Comparison of ENCODE assay signal across 9 cellular contexts in the genomic region with DNA sequence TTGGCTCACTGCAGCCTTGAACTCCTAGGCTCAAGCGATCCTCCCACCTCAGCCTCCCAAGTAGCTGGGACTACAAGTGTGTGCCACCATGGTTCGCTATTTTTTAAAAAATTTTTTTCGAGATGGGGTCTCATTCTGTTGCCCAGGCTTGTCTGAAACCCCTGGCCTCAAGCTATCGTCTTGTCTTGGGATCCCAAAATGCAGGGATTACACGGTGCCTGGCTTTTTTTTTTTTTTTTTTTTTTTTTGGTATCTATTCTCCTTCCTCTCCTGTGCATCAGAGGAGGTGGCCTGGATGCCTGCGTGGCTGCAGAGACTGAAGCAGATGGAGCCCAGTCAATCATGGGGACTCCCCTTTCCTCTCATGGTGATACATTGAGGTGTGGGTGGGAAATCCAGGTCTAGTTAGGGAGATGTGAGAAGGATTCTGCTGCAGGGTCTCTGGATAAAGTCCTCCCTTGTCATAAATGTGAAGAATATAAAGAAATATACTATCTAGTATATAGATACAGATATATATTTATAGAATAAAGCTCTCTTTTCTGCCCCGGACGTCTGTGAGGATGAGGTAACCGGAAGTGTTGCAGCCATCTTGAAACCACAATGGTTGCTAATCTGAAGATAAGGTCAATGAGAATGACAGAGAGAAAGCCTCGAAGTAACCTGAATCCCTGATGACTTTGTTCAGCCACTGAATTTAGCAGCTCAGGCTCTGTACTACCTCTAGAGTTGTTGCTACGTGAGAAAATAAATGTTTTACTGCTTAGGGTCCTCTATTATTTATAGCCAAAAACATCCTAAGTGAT. TPM values are rescaled to one million over a fixed set of nuclear protein-coding genes. Genes with fewer than 3 reads are reported as not detected.
A peak's percentile ranks its signal among the peaks of the same experiment; 100 is the strongest.
DNase-seq lines count a peak whose midpoint lies in the region; ATAC-seq and TF ChIP-seq lines count a peak whose summit lies in the region.
"Had no signal": no experiment of that assay in that cellular context is flagged by ENCODE, and none has a peak within 500 bp of the region (broad histone marks: within the 10 kb centered on the region; RNA-seq: fewer than 3 reads in every experiment).

No MANE protein-coding gene starts in this region.

- no peak overlapping the region for H3K4me3 Mint-ChIP-seq in activated CD4-positive, alpha-beta T cell treated with anti-CD3 and anti-CD28 coated beads, Interleukin-2, amount 10 ng/mL, durations not matched to agents 7 days and 5 days

- no peaks in the 10 kb centered on the region for H3K36me3 Mint-ChIP-seq in activated CD4-positive, alpha-beta T cell treated with anti-CD3 and anti-CD28 coated beads, Interleukin-2, amount 10 ng/mL, durations not matched to agents 7 days and 5 days (ENCODE audit: low read depth)

- no peaks in the 10 kb centered on the region for H3K9me3 ChIP-seq in suprapubic skin
- no peaks in the 10 kb centered on the region for H3K9me3 ChIP-seq in BE2C

- TF ChIP-seq CTCF in suprapubic skin (IDR thresholded peaks at IDR 0.05), result no peak
- no peak for TF ChIP-seq CTCF in BE2C (IDR thresholded peaks at IDR 0.05; ENCODE audit: low read depth, low read length)

- H3K27ac Mint-ChIP-seq in activated CD4-positive, alpha-beta T cell treated with anti-CD3 and anti-CD28 coated beads, Interleukin-2, amount 10 ng/mL, durations not matched to agents 7 days and 5 days, result no peak overlapping the region

- H3K4me1 ChIP-seq in suprapubic skin (no peaks in the 10 kb centered on the region), BE2C (no peaks in the 10 kb centered on the region)

- peaks cover 12% of the 10 kb centered on the region for H3K27me3 Mint-ChIP-seq in activated CD4-positive, alpha-beta T cell treated with anti-CD3 and anti-CD28 coated beads, Interleukin-2, amount 10 ng/mL, durations not matched to agents 7 days and 5 days

- H3K27me3 ChIP-seq in suprapubic skin, result no peaks in the 10 kb centered on the region
- H3K27me3 ChIP-seq in BE2C, result peaks cover 7% of the 10 kb centered on the region

- H3K4me3 ChIP-seq in suprapubic skin (no peak overlapping the region), BE2C (ENCODE audit: low read depth, low read length) (no peak overlapping the region)

- CTCF ChIA-PET in activated CD4-positive, alpha-beta T cell treated with anti-CD3 and anti-CD28 coated beads, Interleukin-2, amount 10 ng/mL, durations not matched to agents 7 days and 5 days (lab: Charles Lee), result interaction anchor here (0.6 to 1.1 kb wide), 2 partner anchors 345 to 1974 kb away, joined by 3 read pairs; no protein-coding TSS in a partner anchor

- peak; percentile 36 for DNase-seq in activated CD4-positive, alpha-beta T cell treated with anti-CD3 and anti-CD28 coated beads, Interleukin-2, amount 10 ng/mL, durations not matched to agents 7 days and 5 days
- peak; percentile 36 for DNase-seq in stimulated activated CD4-positive, alpha-beta T cell treated with anti-CD3 and anti-CD28 coated beads, Interleukin-4, amount 100 ng/mL, for 24 hours
- DNase-seq in NCI-H1092 treated with DMSO at 0.1 percent for 48 hours (lab: John Stamatoyannopoulos, UW) (no peak), suprapubic skin (ENCODE audit: low spot score in 2 of 2) (no peak), BE2C (no peak)

- no peak for TF ChIP-seq POLR2A in suprapubic skin (IDR thresholded peaks at IDR 0.05)

- H3K36me3 ChIP-seq in suprapubic skin (no peaks in the 10 kb centered on the region), BE2C (no peaks in the 10 kb centered on the region)

- H3K27ac ChIP-seq in suprapubic skin, result no peak overlapping the region

- ATAC-seq in GM19372 (IDR thresholded peaks at IDR 0.05; ENCODE audit: low read depth, unreplicated experiment), result peak; percentile 37
- ATAC-seq in HG03521 (IDR thresholded peaks at IDR 0.05; ENCODE audit: unreplicated experiment), result peak; percentile 43

- H3K4me1 Mint-ChIP-seq in activated CD4-positive, alpha-beta T cell treated with anti-CD3 and anti-CD28 coated beads, Interleukin-2, amount 10 ng/mL, durations not matched to agents 7 days and 5 days, result peaks cover 16% of the 10 kb centered on the region

- TF ChIP-seq EP300 in suprapubic skin (IDR thresholded peaks at IDR 0.05), result no peak

- POLR2A ChIA-PET in activated CD4-positive, alpha-beta T cell treated with anti-CD3 and anti-CD28 coated beads, Interleukin-2, amount 10 ng/mL, durations not matched to agents 7 days and 5 days (lab: Charles Lee), result no interaction called here

- 70% methylated on average over 11 of the region's 11 CpGs for WGBS in suprapubic skin

- H3K9me3 Mint-ChIP-seq in activated CD4-positive, alpha-beta T cell treated with anti-CD3 and anti-CD28 coated beads, Interleukin-2, amount 10 ng/mL, durations not matched to agents 7 days and 5 days, result no peaks in the 10 kb centered on the region

RNA-seq across cellular contexts. Expression of gene RGSL1, which starts 19.5 kb away (rescaled TPM):
- total RNA-seq in activated CD4-positive, alpha-beta T cell treated with anti-CD3 and anti-CD28 coated beads, Interleukin-2, amount 10 ng/mL, durations not matched to agents 7 days and 5 days, result not detected
- total RNA-seq in suprapubic skin, result not detected
- not detected for polyA plus RNA-seq in BE2C (2012; ENCODE audit: insufficient read depth, insufficient read length, low read depth)
- total RNA-seq: H1; T-helper 2 cell treated with Interferon-gamma antibody and Interleukin-4, amounts not matched to agents 100 ng/mL and 5 ng/mL, for 36 hours had no signal
- polyA plus RNA-seq: H1 had no signal

RNA-seq across cellular contexts. Expression of gene TEDDM1, which starts 30.0 kb away (rescaled TPM):
- not detected for total RNA-seq in activated CD4-positive, alpha-beta T cell treated with anti-CD3 and anti-CD28 coated beads, Interleukin-2, amount 10 ng/mL, durations not matched to agents 7 days and 5 days
- not detected for total RNA-seq in suprapubic skin
- not detected for polyA plus RNA-seq in BE2C (2012; ENCODE audit: insufficient read depth, insufficient read length, low read depth)
- total RNA-seq: H1; T-helper 2 cell treated with Interferon-gamma antibody and Interleukin-4, amounts not matched to agents 100 ng/mL and 5 ng/mL, for 36 hours had no signal
- polyA plus RNA-seq: H1 had no signal

RNA-seq across cellular contexts. Expression of gene GLUL, which starts 38.9 kb away (rescaled TPM):
- total RNA-seq in activated CD4-positive, alpha-beta T cell treated with anti-CD3 and anti-CD28 coated beads, Interleukin-2, amount 10 ng/mL, durations not matched to agents 7 days and 5 days, result 100 to 1,000 TPM; 140 to 146 TPM
- 1,000 to 10,000 TPM; 1,347 to 1,926 (median 1,666) TPM for total RNA-seq in suprapubic skin
- 233 TPM for polyA plus RNA-seq in BE2C (2012; ENCODE audit: insufficient read depth, insufficient read length, low read depth)

Comparison
In these comparisons a context has a peak if more than half of its experiments do, and no peak if none do; other contexts are left out.
1. DNase-seq: peak in activated CD4-positive, alpha-beta T cell treated with anti-CD3 and anti-CD28 coated beads, Interleukin-2, amount 10 ng/mL, durations not matched to agents 7 days and 5 days (single experiment) and stimulated activated CD4-positive, alpha-beta T cell treated with anti-CD3 and anti-CD28 coated beads, Interleukin-4, amount 100 ng/mL, for 24 hours (single experiment); none in NCI-H1092 treated with DMSO at 0.1 percent for 48 hours (single experiment), suprapubic skin (0 of 2) and BE2C (single experiment).
2. RNA of gene GLUL, which starts 38.9 kb away (total RNA-seq): 1,347 to 1,926 TPM in suprapubic skin; 140 to 146 TPM in activated CD4-positive, alpha-beta T cell treated with anti-CD3 and anti-CD28 coated beads, Interleukin-2, amount 10 ng/mL, durations not matched to agents 7 days and 5 days; every median in the first group is over 4 times any median in the second.